In the genomic region with DNA sequence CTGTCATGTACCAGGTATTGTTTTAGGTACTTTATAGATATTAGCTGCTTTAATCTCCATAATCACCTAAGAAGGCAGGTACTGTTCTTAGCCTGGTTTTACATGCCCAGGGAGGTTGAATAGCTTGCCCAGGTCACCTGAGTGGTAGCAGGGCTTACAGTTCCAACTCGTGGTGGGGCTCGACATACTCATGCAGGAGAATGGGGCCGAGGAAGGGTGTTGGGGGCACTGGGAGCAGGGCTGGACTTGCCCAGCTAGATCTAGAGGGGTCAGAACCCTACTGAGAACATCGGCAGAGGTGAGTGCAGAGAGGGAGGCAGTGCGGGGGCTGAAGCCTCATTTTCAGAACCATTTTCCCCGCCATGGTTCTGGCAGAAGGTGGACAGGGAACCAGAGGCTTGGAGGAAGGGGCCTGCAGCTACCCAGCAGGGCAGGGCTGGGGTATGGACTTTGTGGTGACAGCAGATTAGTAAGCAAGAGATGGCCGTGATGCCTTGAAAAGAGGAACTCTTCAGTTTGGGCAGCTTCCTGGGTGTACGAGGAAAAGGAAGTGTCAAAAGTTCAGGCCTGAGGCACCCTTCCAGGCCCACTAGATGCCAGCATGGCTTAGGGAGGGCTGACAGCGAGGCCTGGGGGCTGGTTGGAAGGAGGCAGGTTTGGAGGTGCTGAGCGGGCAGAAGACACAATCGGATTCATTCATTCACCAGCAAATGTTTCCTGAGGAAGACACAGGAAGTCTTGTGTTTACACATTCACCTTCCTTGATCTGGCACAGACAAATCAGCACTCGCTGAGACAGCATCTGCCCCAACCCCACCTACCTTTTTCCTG, we compare ENCODE assay signal across 9 cellular contexts. TPM values are rescaled to one million over a fixed set of nuclear protein-coding genes. Genes with fewer than 3 reads are reported as not detected.
DNase-seq lines count a peak whose midpoint lies in the region; ATAC-seq and TF ChIP-seq lines count a peak whose summit lies in the region.
"Had no signal": no experiment of that assay in that cellular context is flagged by ENCODE, and none has a peak within 500 bp of the region (broad histone marks: within the 10 kb centered on the region; RNA-seq: fewer than 3 reads in every experiment).

No MANE protein-coding gene starts in this region.

- H3K27ac Mint-ChIP-seq in activated naive CD8-positive, alpha-beta T cell: peak overlapping the region; percentile 89

- peak in 5 of 6 experiments; percentile 5 to 38 (median 22) for DNase-seq in stimulated activated naive CD4-positive, alpha-beta T cell (lab: John Stamatoyannopoulos, UW)
- DNase-seq in stimulated activated naive CD4-positive, alpha-beta T cell treated with Interleukin-2 at 50 U/mL for 16 hours (lab: John Stamatoyannopoulos, UW): no peak
- DNase-seq in lung (ENCODE audit: low spot score): peak; percentile 50
- DNase-seq in aorta: peak in 1 of 2 donors; percentile 73
- DNase-seq in central memory CD4-positive, alpha-beta T cell: no peak
- no peak for DNase-seq in AG20443 (ENCODE audit: low spot score)

- H3K4me1 ChIP-seq in lung (ENCODE audit: control insufficient read depth in 2 of 2, insufficient read depth in 2 of 2, low read length in 2 of 2) (peaks cover 0 to 37% of the 10 kb centered on the region in 2 donors), aorta (ENCODE audit: control insufficient read depth in 1 of 2, insufficient read depth in 2 of 2, low read length in 2 of 2) (peaks cover 0 to 4% of the 10 kb centered on the region in 2 donors)

- H3K27ac ChIP-seq in lung (ENCODE audit: low read depth in 1 of 2, low read length in 1 of 2) (peak overlapping the region in 1 of 2 donors; percentile 89), aorta (ENCODE audit: low read depth in 1 of 2, low read length in 2 of 2) (peak overlapping the region; percentile 62 to 74)
- H3K27ac ChIP-seq: C4-2B had no signal

- no peaks in the 10 kb centered on the region for H3K9me3 Mint-ChIP-seq in activated naive CD8-positive, alpha-beta T cell (ENCODE audit: low read depth)

- no peaks in the 10 kb centered on the region for H3K27me3 Mint-ChIP-seq in activated naive CD8-positive, alpha-beta T cell

- no peaks in the 10 kb centered on the region for H3K36me3 ChIP-seq in lung (ENCODE audit: control insufficient read depth in 2 of 2, insufficient read depth in 2 of 2, low read length in 2 of 2)
- peaks cover 0 to 6% of the 10 kb centered on the region in 2 donors for H3K36me3 ChIP-seq in aorta (ENCODE audit: control insufficient read depth in 1 of 2, insufficient read depth in 2 of 2, low read length in 1 of 2)

- WGBS in lung, 2 donors: 49 to 64% methylated on average over 12 of the region's 12 CpGs
- 69 to 73% methylated on average over 12 of the region's 12 CpGs for WGBS in aorta, 2 donors

- H3K4me1 Mint-ChIP-seq in activated naive CD8-positive, alpha-beta T cell (ENCODE audit: low read depth): peaks cover 13% of the 10 kb centered on the region

- no peak for TF ChIP-seq CTCF in lung (IDR thresholded peaks at IDR 0.05; ENCODE audit: control extremely low read depth, extremely low read depth)

- peak overlapping the region; percentile 56 for H3K4me3 Mint-ChIP-seq in activated naive CD8-positive, alpha-beta T cell

- H3K36me3 Mint-ChIP-seq in activated naive CD8-positive, alpha-beta T cell: no peaks in the 10 kb centered on the region

- intact Hi-C loops in aorta (cut with DNase I): loop anchor here in 1 of 2 donors (10.0 kb wide), 1 partner anchor 112 kb away; no protein-coding TSS in a partner anchor

- H3K9me3 ChIP-seq in lung (ENCODE audit: control insufficient read depth in 2 of 2, insufficient read depth in 1 of 2, low read length in 1 of 2) (no peaks in the 10 kb centered on the region), aorta (ENCODE audit: control insufficient read depth, low read length) (no peaks in the 10 kb centered on the region)

- ATAC-seq in lung (ENCODE audit: insufficient read depth, low FRiP score): peak; percentile 55
- peak; percentile 16 for ATAC-seq in aorta (ENCODE audit: low FRiP score)
- no peak for ATAC-seq in HG03521 (IDR thresholded peaks at IDR 0.05; ENCODE audit: unreplicated experiment)

- H3K4me3 ChIP-seq in lung (no peak overlapping the region), aorta (ENCODE audit: low read length in 2 of 2) (no peak overlapping the region)

- H3K27me3 ChIP-seq in lung (ENCODE audit: control insufficient read depth, insufficient read depth) (no peaks in the 10 kb centered on the region), aorta (ENCODE audit: control insufficient read depth in 1 of 2, insufficient read depth in 2 of 2, low read length in 1 of 2) (no peaks in the 10 kb centered on the region)

RNA-seq across cellular contexts. Expression of gene LYVE1, which starts 54.7 kb away (rescaled TPM):
- 10 to 100 TPM; 51.2 to 70.8 TPM for total RNA-seq in lung
- 10 to 100 TPM; 22.5 to 22.6 TPM for polyA plus RNA-seq in lung
- 100 to 1,000 TPM; 165 to 179 TPM for total RNA-seq in aorta
- 10 to 100 TPM; 11.8 to 28.2 TPM for polyA plus RNA-seq in aorta

Comparison
In these comparisons a context has a peak if more than half of its experiments do, and no peak if none do; other contexts are left out.
1. DNase-seq: peak in stimulated activated naive CD4-positive, alpha-beta T cell (5 of 6) and lung (single experiment); none in stimulated activated naive CD4-positive, alpha-beta T cell treated with Interleukin-2 at 50 U/mL for 16 hours (single experiment), central memory CD4-positive, alpha-beta T cell (single experiment) and AG20443 (single experiment).